In genomic region chr1:183996396-183996795, GRCh38 we compare ENCODE assay signal across 1 cellular context.
TF ChIP-seq lines count a peak whose summit lies in the region.

No MANE protein-coding gene starts in this region.

TF ChIP-seq in HepG2, 621 proteins besides CTCF, POLR2A, EP300 and RAD21 (continued from another document and continues in another):
- TF ChIP-seq ZNF773 (CRISPR knock-in tag; IDR thresholded peaks at IDR 0.05; ENCODE audit: borderline replicate concordance) (no peak), PBX3 (CRISPR knock-in tag; IDR thresholded peaks at IDR 0.05; ENCODE audit: borderline replicate concordance) (no peak), SRSF4 (IDR thresholded peaks at IDR 0.05; ENCODE audit: low read depth, low read length, poor library complexity, severe bottlenecking) (no peak), MTA1 (CRISPR knock-in tag; IDR thresholded peaks at IDR 0.05; ENCODE audit: borderline replicate concordance) (no peak), NBN (conservative IDR thresholded peaks at IDR 0.05) (no peak), EHMT2 (IDR thresholded peaks at IDR 0.05; ENCODE audit: borderline replicate concordance, low read depth, low read length) (no peak), SETDB1 (CRISPR knock-in tag; IDR thresholded peaks at IDR 0.05; ENCODE audit: borderline replicate concordance) (no peak), PLRG1 (conservative IDR thresholded peaks at IDR 0.05) (no peak), ATRX (CRISPR knock-in tag; IDR thresholded peaks at IDR 0.05; ENCODE audit: borderline replicate concordance) (no peak), ZNF383 (CRISPR knock-in tag; IDR thresholded peaks at IDR 0.05; ENCODE audit: borderline replicate concordance) (no peak), BCL3 (CRISPR knock-in tag; IDR thresholded peaks at IDR 0.05) (no peak), ZNF713 (CRISPR knock-in tag; IDR thresholded peaks at IDR 0.05) (no peak), ARHGAP35 (CRISPR knock-in tag; IDR thresholded peaks at IDR 0.05; ENCODE audit: borderline replicate concordance) (no peak), ZNF761 (CRISPR knock-in tag; conservative IDR thresholded peaks at IDR 0.05) (no peak), KAT8 (CRISPR knock-in tag; IDR thresholded peaks at IDR 0.05) (no peak), ZNF572 (CRISPR knock-in tag; IDR thresholded peaks at IDR 0.05) (no peak), ZNF496 (CRISPR knock-in tag; IDR thresholded peaks at IDR 0.05; ENCODE audit: insufficient replicate concordance) (no peak), GFI1 (CRISPR knock-in tag; IDR thresholded peaks at IDR 0.05; ENCODE audit: borderline replicate concordance) (no peak), SALL2 (CRISPR knock-in tag; IDR thresholded peaks at IDR 0.05) (no peak), ZNF543 (CRISPR knock-in tag; IDR thresholded peaks at IDR 0.05) (no peak), HDAC2 (CRISPR knock-in tag; IDR thresholded peaks at IDR 0.05) (peak; percentile 72), ZNF784 (CRISPR knock-in tag; IDR thresholded peaks at IDR 0.05; ENCODE audit: borderline replicate concordance) (no peak)
- TF ChIP-seq, protein P1, sequence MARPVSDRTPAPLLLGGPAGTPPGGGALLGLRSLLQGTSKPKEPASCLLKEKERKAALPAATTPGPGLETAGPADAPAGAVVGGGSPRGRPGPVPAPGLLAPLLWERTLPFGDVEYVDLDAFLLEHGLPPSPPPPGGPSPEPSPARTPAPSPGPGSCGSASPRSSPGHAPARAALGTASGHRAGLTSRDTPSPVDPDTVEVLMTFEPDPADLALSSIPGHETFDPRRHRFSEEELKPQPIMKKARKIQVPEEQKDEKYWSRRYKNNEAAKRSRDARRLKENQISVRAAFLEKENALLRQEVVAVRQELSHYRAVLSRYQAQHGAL (CRISPR knock-in tag; IDR thresholded peaks at IDR 0.05; ENCODE audit: not compliant biosample characterization), result no peak
- TF ChIP-seq, protein P2, sequence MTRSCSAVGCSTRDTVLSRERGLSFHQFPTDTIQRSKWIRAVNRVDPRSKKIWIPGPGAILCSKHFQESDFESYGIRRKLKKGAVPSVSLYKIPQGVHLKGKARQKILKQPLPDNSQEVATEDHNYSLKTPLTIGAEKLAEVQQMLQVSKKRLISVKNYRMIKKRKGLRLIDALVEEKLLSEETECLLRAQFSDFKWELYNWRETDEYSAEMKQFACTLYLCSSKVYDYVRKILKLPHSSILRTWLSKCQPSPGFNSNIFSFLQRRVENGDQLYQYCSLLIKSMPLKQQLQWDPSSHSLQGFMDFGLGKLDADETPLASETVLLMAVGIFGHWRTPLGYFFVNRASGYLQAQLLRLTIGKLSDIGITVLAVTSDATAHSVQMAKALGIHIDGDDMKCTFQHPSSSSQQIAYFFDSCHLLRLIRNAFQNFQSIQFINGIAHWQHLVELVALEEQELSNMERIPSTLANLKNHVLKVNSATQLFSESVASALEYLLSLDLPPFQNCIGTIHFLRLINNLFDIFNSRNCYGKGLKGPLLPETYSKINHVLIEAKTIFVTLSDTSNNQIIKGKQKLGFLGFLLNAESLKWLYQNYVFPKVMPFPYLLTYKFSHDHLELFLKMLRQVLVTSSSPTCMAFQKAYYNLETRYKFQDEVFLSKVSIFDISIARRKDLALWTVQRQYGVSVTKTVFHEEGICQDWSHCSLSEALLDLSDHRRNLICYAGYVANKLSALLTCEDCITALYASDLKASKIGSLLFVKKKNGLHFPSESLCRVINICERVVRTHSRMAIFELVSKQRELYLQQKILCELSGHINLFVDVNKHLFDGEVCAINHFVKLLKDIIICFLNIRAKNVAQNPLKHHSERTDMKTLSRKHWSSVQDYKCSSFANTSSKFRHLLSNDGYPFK (CRISPR knock-in tag; IDR thresholded peaks at IDR 0.05; ENCODE audit: borderline replicate concordance), result no peak
- TF ChIP-seq, protein P3, sequence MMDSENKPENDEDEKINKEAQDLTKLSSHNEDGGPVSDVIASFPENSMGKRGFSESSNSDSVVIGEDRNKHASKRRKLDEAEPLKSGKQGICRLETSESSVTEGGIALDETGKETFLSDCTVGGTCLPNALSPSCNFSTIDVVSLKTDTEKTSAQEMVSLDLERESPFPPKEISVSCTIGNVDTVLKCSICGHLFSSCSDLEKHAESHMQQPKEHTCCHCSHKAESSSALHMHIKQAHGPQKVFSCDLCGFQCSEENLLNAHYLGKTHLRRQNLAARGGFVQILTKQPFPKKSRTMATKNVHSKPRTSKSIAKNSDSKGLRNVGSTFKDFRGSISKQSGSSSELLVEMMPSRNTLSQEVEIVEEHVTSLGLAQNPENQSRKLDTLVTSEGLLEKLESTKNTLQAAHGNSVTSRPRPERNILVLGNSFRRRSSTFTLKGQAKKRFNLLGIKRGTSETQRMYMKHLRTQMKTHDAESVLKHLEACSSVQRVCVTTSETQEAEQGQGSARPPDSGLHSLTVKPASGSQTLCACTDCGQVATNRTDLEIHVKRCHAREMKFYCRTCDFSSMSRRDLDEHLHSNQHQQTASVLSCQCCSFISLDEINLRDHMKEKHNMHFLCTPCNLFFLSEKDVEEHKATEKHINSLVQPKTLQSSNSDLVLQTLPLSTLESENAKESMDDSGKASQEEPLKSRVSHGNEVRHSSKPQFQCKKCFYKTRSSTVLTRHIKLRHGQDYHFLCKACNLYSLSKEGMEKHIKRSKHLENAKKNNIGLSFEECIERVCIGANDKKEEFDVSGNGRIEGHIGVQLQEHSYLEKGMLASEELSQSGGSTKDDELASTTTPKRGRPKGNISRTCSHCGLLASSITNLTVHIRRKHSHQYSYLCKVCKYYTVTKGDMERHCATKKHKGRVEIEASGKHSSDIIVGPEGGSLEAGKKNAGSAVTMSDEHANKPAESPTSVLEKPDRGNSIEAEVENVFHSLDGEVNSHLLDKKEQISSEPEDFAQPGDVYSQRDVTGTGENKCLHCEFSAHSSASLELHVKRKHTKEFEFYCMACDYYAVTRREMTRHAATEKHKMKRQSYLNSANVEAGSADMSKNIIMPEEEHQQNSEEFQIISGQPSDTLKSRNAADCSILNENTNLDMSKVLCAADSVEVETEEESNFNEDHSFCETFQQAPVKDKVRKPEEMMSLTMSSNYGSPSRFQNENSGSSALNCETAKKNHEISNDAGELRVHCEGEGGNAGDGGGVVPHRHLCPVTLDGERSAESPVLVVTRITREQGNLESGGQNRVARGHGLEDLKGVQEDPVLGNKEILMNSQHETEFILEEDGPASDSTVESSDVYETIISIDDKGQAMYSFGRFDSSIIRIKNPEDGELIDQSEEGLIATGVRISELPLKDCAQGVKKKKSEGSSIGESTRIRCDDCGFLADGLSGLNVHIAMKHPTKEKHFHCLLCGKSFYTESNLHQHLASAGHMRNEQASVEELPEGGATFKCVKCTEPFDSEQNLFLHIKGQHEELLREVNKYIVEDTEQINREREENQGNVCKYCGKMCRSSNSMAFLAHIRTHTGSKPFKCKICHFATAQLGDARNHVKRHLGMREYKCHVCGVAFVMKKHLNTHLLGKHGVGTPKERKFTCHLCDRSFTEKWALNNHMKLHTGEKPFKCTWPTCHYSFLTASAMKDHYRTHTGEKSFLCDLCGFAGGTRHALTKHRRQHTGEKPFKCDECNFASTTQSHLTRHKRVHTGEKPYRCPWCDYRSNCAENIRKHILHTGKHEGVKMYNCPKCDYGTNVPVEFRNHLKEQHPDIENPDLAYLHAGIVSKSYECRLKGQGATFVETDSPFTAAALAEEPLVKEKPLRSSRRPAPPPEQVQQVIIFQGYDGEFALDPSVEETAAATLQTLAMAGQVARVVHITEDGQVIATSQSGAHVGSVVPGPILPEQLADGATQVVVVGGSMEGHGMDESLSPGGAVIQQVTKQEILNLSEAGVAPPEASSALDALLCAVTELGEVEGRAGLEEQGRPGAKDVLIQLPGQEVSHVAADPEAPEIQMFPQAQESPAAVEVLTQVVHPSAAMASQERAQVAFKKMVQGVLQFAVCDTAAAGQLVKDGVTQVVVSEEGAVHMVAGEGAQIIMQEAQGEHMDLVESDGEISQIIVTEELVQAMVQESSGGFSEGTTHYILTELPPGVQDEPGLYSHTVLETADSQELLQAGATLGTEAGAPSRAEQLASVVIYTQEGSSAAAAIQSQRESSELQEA (CRISPR knock-in tag; IDR thresholded peaks at IDR 0.05; ENCODE audit: not compliant biosample characterization), result no peak
- TF ChIP-seq, protein P4, sequence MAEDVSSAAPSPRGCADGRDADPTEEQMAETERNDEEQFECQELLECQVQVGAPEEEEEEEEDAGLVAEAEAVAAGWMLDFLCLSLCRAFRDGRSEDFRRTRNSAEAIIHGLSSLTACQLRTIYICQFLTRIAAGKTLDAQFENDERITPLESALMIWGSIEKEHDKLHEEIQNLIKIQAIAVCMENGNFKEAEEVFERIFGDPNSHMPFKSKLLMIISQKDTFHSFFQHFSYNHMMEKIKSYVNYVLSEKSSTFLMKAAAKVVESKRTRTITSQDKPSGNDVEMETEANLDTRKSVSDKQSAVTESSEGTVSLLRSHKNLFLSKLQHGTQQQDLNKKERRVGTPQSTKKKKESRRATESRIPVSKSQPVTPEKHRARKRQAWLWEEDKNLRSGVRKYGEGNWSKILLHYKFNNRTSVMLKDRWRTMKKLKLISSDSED (CRISPR knock-in tag; IDR thresholded peaks at IDR 0.05), result no peak
- TF ChIP-seq, protein P5, sequence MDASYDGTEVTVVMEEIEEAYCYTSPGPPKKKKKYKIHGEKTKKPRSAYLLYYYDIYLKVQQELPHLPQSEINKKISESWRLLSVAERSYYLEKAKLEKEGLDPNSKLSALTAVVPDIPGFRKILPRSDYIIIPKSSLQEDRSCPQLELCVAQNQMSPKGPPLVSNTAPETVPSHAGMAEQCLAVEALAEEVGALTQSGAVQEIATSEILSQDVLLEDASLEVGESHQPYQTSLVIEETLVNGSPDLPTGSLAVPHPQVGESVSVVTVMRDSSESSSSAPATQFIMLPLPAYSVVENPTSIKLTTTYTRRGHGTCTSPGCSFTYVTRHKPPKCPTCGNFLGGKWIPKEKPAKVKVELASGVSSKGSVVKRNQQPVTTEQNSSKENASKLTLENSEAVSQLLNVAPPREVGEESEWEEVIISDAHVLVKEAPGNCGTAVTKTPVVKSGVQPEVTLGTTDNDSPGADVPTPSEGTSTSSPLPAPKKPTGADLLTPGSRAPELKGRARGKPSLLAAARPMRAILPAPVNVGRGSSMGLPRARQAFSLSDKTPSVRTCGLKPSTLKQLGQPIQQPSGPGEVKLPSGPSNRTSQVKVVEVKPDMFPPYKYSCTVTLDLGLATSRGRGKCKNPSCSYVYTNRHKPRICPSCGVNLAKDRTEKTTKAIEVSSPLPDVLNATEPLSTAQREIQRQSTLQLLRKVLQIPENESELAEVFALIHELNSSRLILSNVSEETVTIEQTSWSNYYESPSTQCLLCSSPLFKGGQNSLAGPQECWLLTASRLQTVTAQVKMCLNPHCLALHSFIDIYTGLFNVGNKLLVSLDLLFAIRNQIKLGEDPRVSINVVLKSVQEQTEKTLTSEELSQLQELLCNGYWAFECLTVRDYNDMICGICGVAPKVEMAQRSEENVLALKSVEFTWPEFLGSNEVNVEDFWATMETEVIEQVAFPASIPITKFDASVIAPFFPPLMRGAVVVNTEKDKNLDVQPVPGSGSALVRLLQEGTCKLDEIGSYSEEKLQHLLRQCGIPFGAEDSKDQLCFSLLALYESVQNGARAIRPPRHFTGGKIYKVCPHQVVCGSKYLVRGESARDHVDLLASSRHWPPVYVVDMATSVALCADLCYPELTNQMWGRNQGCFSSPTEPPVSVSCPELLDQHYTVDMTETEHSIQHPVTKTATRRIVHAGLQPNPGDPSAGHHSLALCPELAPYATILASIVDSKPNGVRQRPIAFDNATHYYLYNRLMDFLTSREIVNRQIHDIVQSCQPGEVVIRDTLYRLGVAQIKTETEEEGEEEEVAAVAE (CRISPR knock-in tag; IDR thresholded peaks at IDR 0.05; ENCODE audit: borderline replicate concordance), result no peak
- TF ChIP-seq, protein P6, sequence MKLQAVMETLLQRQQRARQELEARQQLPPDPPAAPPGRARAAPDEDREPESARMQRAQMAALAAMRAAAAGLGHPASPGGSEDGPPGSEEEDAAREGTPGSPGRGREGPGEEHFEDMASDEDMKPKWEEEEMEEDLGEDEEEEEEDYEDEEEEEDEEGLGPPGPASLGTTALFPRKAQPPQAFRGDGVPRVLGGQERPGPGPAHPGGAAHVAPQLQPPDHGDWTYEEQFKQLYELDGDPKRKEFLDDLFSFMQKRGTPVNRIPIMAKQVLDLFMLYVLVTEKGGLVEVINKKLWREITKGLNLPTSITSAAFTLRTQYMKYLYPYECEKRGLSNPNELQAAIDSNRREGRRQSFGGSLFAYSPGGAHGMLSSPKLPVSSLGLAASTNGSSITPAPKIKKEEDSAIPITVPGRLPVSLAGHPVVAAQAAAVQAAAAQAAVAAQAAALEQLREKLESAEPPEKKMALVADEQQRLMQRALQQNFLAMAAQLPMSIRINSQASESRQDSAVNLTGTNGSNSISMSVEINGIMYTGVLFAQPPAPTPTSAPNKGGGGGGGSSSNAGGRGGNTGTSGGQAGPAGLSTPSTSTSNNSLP (IDR thresholded peaks at IDR 0.05; ENCODE audit: low read depth, low read length), result no peak
- TF ChIP-seq, protein P7, sequence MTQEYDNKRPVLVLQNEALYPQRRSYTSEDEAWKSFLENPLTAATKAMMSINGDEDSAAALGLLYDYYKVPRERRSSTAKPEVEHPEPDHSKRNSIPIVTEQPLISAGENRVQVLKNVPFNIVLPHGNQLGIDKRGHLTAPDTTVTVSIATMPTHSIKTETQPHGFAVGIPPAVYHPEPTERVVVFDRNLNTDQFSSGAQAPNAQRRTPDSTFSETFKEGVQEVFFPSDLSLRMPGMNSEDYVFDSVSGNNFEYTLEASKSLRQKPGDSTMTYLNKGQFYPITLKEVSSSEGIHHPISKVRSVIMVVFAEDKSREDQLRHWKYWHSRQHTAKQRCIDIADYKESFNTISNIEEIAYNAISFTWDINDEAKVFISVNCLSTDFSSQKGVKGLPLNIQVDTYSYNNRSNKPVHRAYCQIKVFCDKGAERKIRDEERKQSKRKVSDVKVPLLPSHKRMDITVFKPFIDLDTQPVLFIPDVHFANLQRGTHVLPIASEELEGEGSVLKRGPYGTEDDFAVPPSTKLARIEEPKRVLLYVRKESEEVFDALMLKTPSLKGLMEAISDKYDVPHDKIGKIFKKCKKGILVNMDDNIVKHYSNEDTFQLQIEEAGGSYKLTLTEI (CRISPR knock-in tag; conservative IDR thresholded peaks at IDR 0.05), result no peak
